Comparison of ENCODE assay signal across 8 cellular contexts in genomic region chr20:3820901-3821727, GRCh38. TPM values are rescaled to one million over a fixed set of nuclear protein-coding genes. Genes with fewer than 3 reads are reported as not detected.
DNase-seq lines count a peak whose midpoint lies in the region; ATAC-seq and TF ChIP-seq lines count a peak whose summit lies in the region.

No MANE protein-coding gene starts in this region.

- H3K27ac ChIP-seq in mesodermal cell (ENCODE audit: low read depth, low read length, severe bottlenecking) = peak overlapping the region; percentile 99

- DNase-seq in AG04449 (ENCODE audit: low read depth, low spot score) (no peak), astrocyte of the spinal cord (ENCODE audit: low read depth, low spot score) (no peak), midbrain (lab: John Stamatoyannopoulos, UW) (no peak)

- TF ChIP-seq CTCF in AG04449 (IDR thresholded peaks at IDR 0.05; ENCODE audit: insufficient read depth, low read length, missing control alignments) (no peak), astrocyte of the spinal cord (IDR thresholded peaks at IDR 0.05; ENCODE audit: low read depth, low read length) (no peak)

- POLR2A ChIA-PET in AG04449 (lab: Yijun Ruan, JAX) = interaction anchor here (0.8 to 1.8 kb wide), 6 partner anchors 9 to 249 kb away, joined by 3 to 12 read pairs (median 4); partner anchors contain the start of genes CENPB and SPEF1

- peaks cover 28% of the 10 kb centered on the region for H3K36me3 ChIP-seq in mesodermal cell (ENCODE audit: control insufficient read depth, insufficient read depth, low read length)

- H3K4me1 ChIP-seq in mesodermal cell (ENCODE audit: control insufficient read depth, insufficient read depth, low read length, poor library complexity, severe bottlenecking) = peaks cover 4% of the 10 kb centered on the region

- in situ Hi-C loops in astrocyte of the spinal cord (cut with HindIII; ENCODE audit: low sequenced_read_pairs) = no loop called here

- H3K4me3 ChIP-seq in AG04449 (ENCODE audit: low read depth, low read length) (peak overlapping the region; percentile 95), astrocyte of the spinal cord (ENCODE audit: low read depth, low read length) (peak overlapping the region; percentile 57), mesodermal cell (ENCODE audit: extremely low read depth, insufficient read depth, low read length, poor library complexity, severe bottlenecking) (peak overlapping the region; percentile 62)

- H3K9me3 ChIP-seq in mesodermal cell (ENCODE audit: control insufficient read depth, low read length) = no peaks in the 10 kb centered on the region

- WGBS in mesodermal cell (ENCODE audit: insufficient coverage in 2 of 2), 2 experiments = 61 to 85% methylated on average over 9 to 19 of the region's 20 CpGs

- ATAC-seq in HG02759 (IDR thresholded peaks at IDR 0.05; ENCODE audit: unreplicated experiment) (peak; percentile 1), GM21619 (IDR thresholded peaks at IDR 0.05; ENCODE audit: unreplicated experiment) (no peak), HG03342 (IDR thresholded peaks at IDR 0.05; ENCODE audit: unreplicated experiment) (no peak), GM21423 (IDR thresholded peaks at IDR 0.05; ENCODE audit: unreplicated experiment) (no peak)

- CTCF ChIA-PET in AG04449 (lab: Yijun Ruan, JAX) = interaction anchor here (0.7 to 8.8 kb wide), 29 partner anchors 8 to 263 kb away, joined by 3 to 255 read pairs (median 7); partner anchors contain the start of genes ADISSP, CDC25B, CENPB and SPEF1

RNA-seq across cellular contexts. Expression of gene AP5S1, which starts 0.8 kb away (rescaled TPM):
- 3.9 TPM for polyA plus RNA-seq in mesodermal cell (2013, experiment 1 of 2)
- polyA plus RNA-seq in mesodermal cell (2013, experiment 2 of 2) = 2.9 TPM

RNA-seq across cellular contexts. Expression of gene CDC25B, which starts 25.0 kb away (rescaled TPM):
- polyA plus RNA-seq in mesodermal cell (2013, experiment 1 of 2) = 32.4 TPM
- polyA plus RNA-seq in mesodermal cell (2013, experiment 2 of 2) = 28.2 TPM

RNA-seq across cellular contexts. Expression of gene MAVS, which starts 25.5 kb away (rescaled TPM):
- 20.4 TPM for polyA plus RNA-seq in mesodermal cell (2013, experiment 1 of 2)
- polyA plus RNA-seq in mesodermal cell (2013, experiment 2 of 2) = 18.0 TPM

RNA-seq across cellular contexts. Expression of gene CENPB, which starts 34.6 kb away (rescaled TPM):
- polyA plus RNA-seq in mesodermal cell (2013, experiment 1 of 2) = 36.1 TPM
- polyA plus RNA-seq in mesodermal cell (2013, experiment 2 of 2) = 29.1 TPM

RNA-seq across cellular contexts. Expression of gene SPEF1, which starts 39.9 kb away (rescaled TPM):
- 0.26 TPM for polyA plus RNA-seq in mesodermal cell (2013, experiment 1 of 2)
- polyA plus RNA-seq in mesodermal cell (2013, experiment 2 of 2) = 0.46 TPM
